Comparison of ENCODE assay signal across 16 cellular contexts in genomic region chr3:152622813-152623167, GRCh38.
"Had no signal": no experiment of that assay in that cellular context is flagged by ENCODE, and none has a peak within 500 bp of the region (broad histone marks: within the 10 kb centered on the region; RNA-seq: fewer than 3 reads in every experiment).

No MANE protein-coding gene starts in this region.

- H3K4me1 ChIP-seq: left lung, transverse colon had no signal

- DNase-seq: activated CD4-positive, alpha-beta T cell treated with anti-CD3 and anti-CD28 coated beads, Interleukin-2, amount 50 U/mL, for 1 hour; activated CD8-positive, alpha-beta memory T cell treated with anti-CD3 and anti-CD28 coated beads for 24 hours; activated naive CD8-positive, alpha-beta T cell treated with anti-CD3 and anti-CD28 coated beads for 36 hours; amygdala; body of pancreas; cerebellar nuclear complex; dermis blood vessel endothelial cell; hippocampal formation; left lung; occipital lobe; right cardiac atrium; stimulated activated CD4-positive, alpha-beta T cell treated with anti-CD3 and anti-CD28 coated beads, Interleukin-4, amount 100 ng/mL, for 24 hours; stimulated activated naive CD4-positive, alpha-beta T cell; transverse colon had no signal

- ATAC-seq: activated CD4-positive, CD25-positive, alpha-beta regulatory T cell treated with anti-CD3 and anti-CD28 coated beads, Interleukin-2, amount 50 U/mL, for 24 hours; left lung; right cardiac atrium had no signal

- H3K9me3 ChIP-seq: body of pancreas, left lung, transverse colon had no signal

- H3K27me3 ChIP-seq: body of pancreas, left lung, transverse colon had no signal

- H3K36me3 ChIP-seq: left lung, transverse colon had no signal

- H3K4me3 ChIP-seq: body of pancreas, left lung, skin epidermis, transverse colon had no signal
